ENCODE assay signal across 17 cellular contexts in the genomic region with DNA sequence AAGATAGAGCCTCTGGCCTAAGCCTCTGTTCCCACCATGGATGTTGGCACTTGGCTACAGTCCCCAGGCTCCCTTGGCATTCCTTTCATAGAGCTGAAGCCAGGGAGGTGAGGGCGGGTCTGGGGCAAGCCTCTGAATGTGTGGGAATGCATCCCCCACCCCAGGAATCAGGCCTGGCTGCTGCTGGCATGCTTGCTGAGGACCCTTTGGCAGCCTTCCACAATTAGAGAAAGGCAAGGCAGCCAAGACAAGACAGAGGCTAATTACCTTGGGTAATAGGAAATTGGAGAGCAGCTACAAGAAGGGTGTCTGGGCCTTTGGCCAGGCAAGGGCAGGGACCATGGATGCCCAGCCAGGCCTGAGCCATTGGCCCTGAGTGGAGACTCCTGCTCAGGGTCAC.
A peak's percentile ranks its signal among the peaks of the same experiment; 100 is the strongest.
DNase-seq lines count a peak whose midpoint lies in the region; ATAC-seq and TF ChIP-seq lines count a peak whose summit lies in the region.
"Had no signal": no experiment of that assay in that cellular context is flagged by ENCODE, and none has a peak within 500 bp of the region (broad histone marks: within the 10 kb centered on the region; RNA-seq: fewer than 3 reads in every experiment).

No MANE protein-coding gene starts in this region.

- H3K9me3 Mint-ChIP-seq in GM23338 = no peaks in the 10 kb centered on the region
- H3K9me3 Mint-ChIP-seq in endodermal cell = no peaks in the 10 kb centered on the region
- H3K9me3 Mint-ChIP-seq: activated T-cell treated with anti-CD3 and anti-CD28 coated beads, Interleukin-2, amount 50 U/mL, for 24 hours; HFFc6; T-helper 1 cell treated with Interleukin-12 subunit alpha and Interleukin-12 subunit beta and Interleukin-4 antibody, amounts not matched to agents 30 μg/mL and 1 μg/mL, for 36 hours had no signal

- no peak overlapping the region for H3K27ac ChIP-seq in GM23338 (ENCODE audit: low read depth)
- H3K27ac ChIP-seq in endodermal cell (ENCODE audit: low read depth, low read length) = no peak overlapping the region
- H3K27ac ChIP-seq in trophoblast cell (ENCODE audit: low read depth, low read length) = no peak overlapping the region
- H3K27ac ChIP-seq in MM.1S (ENCODE audit: low read length) = no peak overlapping the region
- H3K27ac ChIP-seq: BLaER1, parathyroid adenoma had no signal

- H3K9me3 ChIP-seq in endodermal cell (ENCODE audit: control insufficient read depth, low read length) (no peaks in the 10 kb centered on the region), trophoblast cell (ENCODE audit: insufficient read depth, low read depth, low read length) (no peaks in the 10 kb centered on the region), MM.1S (replicated peaks; ENCODE audit: insufficient read depth, low read length) (no peaks in the 10 kb centered on the region)
- H3K9me3 ChIP-seq: BLaER1 had no signal

- H4K91ac ChIP-seq in trophoblast cell (ENCODE audit: low read depth, low read length) = no peak overlapping the region

- no peak overlapping the region for H3K23ac ChIP-seq in trophoblast cell (ENCODE audit: low read length)

- H4K20me1 ChIP-seq in GM23338 (replicated peaks; ENCODE audit: insufficient read depth) = no peaks in the 10 kb centered on the region
- no peaks in the 10 kb centered on the region for H4K20me1 ChIP-seq in MM.1S (ENCODE audit: insufficient read depth, low read length)
- H4K20me1 ChIP-seq: BLaER1 had no signal

- H3K4me3 Mint-ChIP-seq in GM23338 = no peak overlapping the region
- no peak overlapping the region for H3K4me3 Mint-ChIP-seq in endodermal cell
- H3K4me3 Mint-ChIP-seq: activated T-cell treated with anti-CD3 and anti-CD28 coated beads, Interleukin-2, amount 50 U/mL, for 24 hours; HFFc6; memory B cell; T-helper 1 cell treated with Interleukin-12 subunit alpha and Interleukin-12 subunit beta and Interleukin-4 antibody, amounts not matched to agents 30 μg/mL and 1 μg/mL, for 36 hours had no signal

- 84% methylated on average over 1 of the region's 1 CpG; no CpG with 5 or more reads in 1 of the 2 experiments for WGBS in endodermal cell (ENCODE audit: insufficient coverage in 1 of 2, insufficient read length in 1 of 2), 2 experiments
- no CpG with 5 or more reads among the region's 1 CpG for WGBS in trophoblast cell (ENCODE audit: extremely low coverage, insufficient coverage, insufficient read length)

- no peak overlapping the region for H3K14ac ChIP-seq in trophoblast cell (ENCODE audit: low read length)

- H3F3A ChIP-seq in GM23338 (replicated peaks; ENCODE audit: low read depth) = no peaks in the 10 kb centered on the region
- H3F3A ChIP-seq in MM.1S (ENCODE audit: insufficient read depth, low read length) = no peaks in the 10 kb centered on the region

- H2BK12ac ChIP-seq in trophoblast cell (ENCODE audit: low read length) = peak overlapping the region; percentile 8

- no peak overlapping the region for H3K4me2 ChIP-seq in GM23338
- H3K4me2 ChIP-seq in trophoblast cell (ENCODE audit: low read length) = no peak overlapping the region
- no peak overlapping the region for H3K4me2 ChIP-seq in MM.1S (ENCODE audit: low read depth, low read length)
- H3K4me2 ChIP-seq: BLaER1 had no signal

- H2BK5ac ChIP-seq in trophoblast cell (ENCODE audit: low read depth, low read length, poor library complexity) = no peak overlapping the region

- ATAC-seq in GM23338 = peak; percentile 94
- ATAC-seq in GM21619 (IDR thresholded peaks at IDR 0.05; ENCODE audit: unreplicated experiment) = no peak
- no peak for ATAC-seq in HG03571 (IDR thresholded peaks at IDR 0.05; ENCODE audit: unreplicated experiment)

- no peaks in the 10 kb centered on the region for H3K79me1 ChIP-seq in trophoblast cell (ENCODE audit: low read length)

- no peaks in the 10 kb centered on the region for H3K79me2 ChIP-seq in GM23338 (replicated peaks; ENCODE audit: insufficient read depth)
- H3K79me2 ChIP-seq in trophoblast cell (ENCODE audit: control insufficient read depth, insufficient read depth, low read length, poor library complexity) = no peaks in the 10 kb centered on the region
- H3K79me2 ChIP-seq in MM.1S (ENCODE audit: low read length) = no peaks in the 10 kb centered on the region
- H3K79me2 ChIP-seq: parathyroid adenoma had no signal

- no peak overlapping the region for H3K4ac ChIP-seq in trophoblast cell (ENCODE audit: low read depth, low read length)

- H3K4me1 ChIP-seq in GM23338 (ENCODE audit: insufficient read depth) (peaks cover 14% of the 10 kb centered on the region), endodermal cell (ENCODE audit: control insufficient read depth, insufficient read depth, low read length) (no peaks in the 10 kb centered on the region), trophoblast cell (ENCODE audit: control insufficient read depth in 1 of 2, insufficient read depth in 2 of 2, low read length in 2 of 2) (no peaks in the 10 kb centered on the region), MM.1S (ENCODE audit: low read length) (no peaks in the 10 kb centered on the region)
- H3K4me1 ChIP-seq: BLaER1, parathyroid adenoma had no signal

- H3K27ac Mint-ChIP-seq in GM23338 (no peak overlapping the region), endodermal cell (no peak overlapping the region)
- H3K27ac Mint-ChIP-seq: activated T-cell treated with anti-CD3 and anti-CD28 coated beads, Interleukin-2, amount 50 U/mL, for 24 hours; HFFc6; memory B cell; T-helper 1 cell treated with Interleukin-12 subunit alpha and Interleukin-12 subunit beta and Interleukin-4 antibody, amounts not matched to agents 30 μg/mL and 1 μg/mL, for 36 hours had no signal

- H3K27me3 ChIP-seq in GM23338 (ENCODE audit: insufficient read depth) (no peaks in the 10 kb centered on the region), endodermal cell (ENCODE audit: control insufficient read depth, insufficient read depth, low read length, poor library complexity, severe bottlenecking) (peaks cover 11% of the 10 kb centered on the region), trophoblast cell (ENCODE audit: insufficient read depth, low read length) (no peaks in the 10 kb centered on the region), MM.1S (replicated peaks; ENCODE audit: insufficient read depth, low read length) (no peaks in the 10 kb centered on the region)
- H3K27me3 ChIP-seq: BLaER1 had no signal

- no peak overlapping the region for H4K8ac ChIP-seq in trophoblast cell (ENCODE audit: low read depth, low read length)

- no peak overlapping the region for H3K18ac ChIP-seq in trophoblast cell (ENCODE audit: low read length)

- no peak overlapping the region for H2AK5ac ChIP-seq in trophoblast cell (ENCODE audit: low read length)

- no peaks in the 10 kb centered on the region for H3K36me3 ChIP-seq in GM23338 (ENCODE audit: insufficient read depth)
- H3K36me3 ChIP-seq in endodermal cell (ENCODE audit: control insufficient read depth, insufficient read depth, low read length) = no peaks in the 10 kb centered on the region
- no peaks in the 10 kb centered on the region for H3K36me3 ChIP-seq in trophoblast cell (ENCODE audit: control insufficient read depth in 1 of 2, insufficient read depth in 2 of 2, low read length in 2 of 2)
- H3K36me3 ChIP-seq in MM.1S (replicated peaks; ENCODE audit: insufficient read depth, low read length) = no peaks in the 10 kb centered on the region
- H3K36me3 ChIP-seq: BLaER1 had no signal

- H4K12ac ChIP-seq in trophoblast cell (ENCODE audit: low read depth, low read length) = no peak overlapping the region

- H3K4me3 ChIP-seq in GM23338 (no peak overlapping the region), endodermal cell (ENCODE audit: low read length) (no peak overlapping the region), trophoblast cell (ENCODE audit: low read depth, low read length) (no peak overlapping the region), MM.1S (ENCODE audit: low read length) (no peak overlapping the region)
- H3K4me3 ChIP-seq: BLaER1 had no signal

- no peak overlapping the region for H2AFZ ChIP-seq in GM23338
- H2AFZ ChIP-seq in trophoblast cell (ENCODE audit: insufficient read depth, low read length, poor library complexity) = no peak overlapping the region
- no peak overlapping the region for H2AFZ ChIP-seq in MM.1S (ENCODE audit: low read length)
- H2AFZ ChIP-seq: parathyroid adenoma had no signal

- H3K9ac ChIP-seq in endodermal cell (ENCODE audit: extremely low read depth, low read length, poor library complexity, severe bottlenecking) (no peak overlapping the region), trophoblast cell (ENCODE audit: low read length) (no peak overlapping the region), MM.1S (ENCODE audit: low read length) (no peak overlapping the region)
- H3K9ac ChIP-seq: BLaER1, parathyroid adenoma had no signal

- no peaks in the 10 kb centered on the region for H3K9me2 ChIP-seq in GM23338 (ENCODE audit: insufficient read depth)
- no peaks in the 10 kb centered on the region for H3K9me2 ChIP-seq in MM.1S (replicated peaks; ENCODE audit: insufficient read depth, low read length)

- H3K36me3 Mint-ChIP-seq in GM23338 (ENCODE audit: low read depth) = no peaks in the 10 kb centered on the region
- H3K36me3 Mint-ChIP-seq in endodermal cell (ENCODE audit: low read depth) = no peaks in the 10 kb centered on the region

- TF ChIP-seq CTCF in GM23338 (conservative IDR thresholded peaks at IDR 0.05; ENCODE audit: low read depth in 2 of 2) (no peak), endodermal cell (conservative IDR thresholded peaks at IDR 0.05) (no peak), MM.1S (IDR thresholded peaks at IDR 0.05; ENCODE audit: low read length) (no peak)

- DNase-seq in GM23338 (ENCODE audit: low spot score) = peak; percentile 77
- peak; percentile 63 for DNase-seq in NCI-H2196 (lab: John Stamatoyannopoulos, UW; ENCODE audit: unreplicated experiment)
- DNase-seq in endodermal cell = peak; percentile 68
- no peak for DNase-seq in trophoblast cell
- DNase-seq in MM.1S = no peak
- no peak for DNase-seq in NCI-H1436 treated with DMSO at 0.1 percent for 48 hours (lab: John Stamatoyannopoulos, UW)
- DNase-seq: activated CD4-positive, alpha-beta T cell treated with anti-CD3 and anti-CD28 coated beads for 4 hours; activated T-cell treated with anti-CD3 and anti-CD28 coated beads, Interleukin-2, amount 50 U/mL, for 24 hours; dermis blood vessel endothelial cell; HFFc6; NCI-H345 had no signal

- no peak overlapping the region for H2BK120ac ChIP-seq in trophoblast cell (ENCODE audit: insufficient read depth, low read length, poor library complexity)

- H3K4me1 Mint-ChIP-seq in GM23338 = peaks cover 16% of the 10 kb centered on the region
- H3K4me1 Mint-ChIP-seq in endodermal cell = no peaks in the 10 kb centered on the region

- H3K27me3 Mint-ChIP-seq in GM23338 (ENCODE audit: insufficient read depth, low read depth, poor library complexity) (peaks cover 2% of the 10 kb centered on the region), endodermal cell (ENCODE audit: insufficient read depth) (peaks cover 29% of the 10 kb centered on the region)
- H3K27me3 Mint-ChIP-seq: activated T-cell treated with anti-CD3 and anti-CD28 coated beads, Interleukin-2, amount 50 U/mL, for 24 hours; memory B cell had no signal

TF ChIP-seq in GM23338, 12 proteins besides CTCF, POLR2A, EP300 and RAD21 (continues in another document):
- TF ChIP-seq POLR2AphosphoS5 (IDR thresholded peaks at IDR 0.05; ENCODE audit: low read depth) (no peak), STAT1 (IDR thresholded peaks at IDR 0.05; ENCODE audit: unreplicated experiment) (no peak), JUNB (IDR thresholded peaks at IDR 0.05; ENCODE audit: unreplicated experiment) (no peak)

Comparison
In these comparisons a context has a peak if more than half of its experiments do, and no peak if none do; other contexts are left out.
1. DNase-seq: peak in GM23338 (single experiment), NCI-H2196 (single experiment) and endodermal cell (single experiment); none in trophoblast cell (0 of 2), MM.1S (single experiment) and NCI-H1436 treated with DMSO at 0.1 percent for 48 hours (single experiment).